Comparison of ENCODE assay signal across 9 cellular contexts in genomic region chr4:127479031-127479622, GRCh38.
DNase-seq lines count a peak whose midpoint lies in the region; ATAC-seq and TF ChIP-seq lines count a peak whose summit lies in the region.
"Had no signal": no experiment of that assay in that cellular context is flagged by ENCODE, and none has a peak within 500 bp of the region (broad histone marks: within the 10 kb centered on the region; RNA-seq: fewer than 3 reads in every experiment).

No MANE protein-coding gene starts in this region.

- peak; percentile 11 for DNase-seq in BE2C
- DNase-seq in fibroblast of lung (ENCODE audit: low read depth in 2 of 2), result peak; percentile 32 to 71
- DNase-seq in suprapubic skin (ENCODE audit: low spot score in 2 of 2), result no peak
- DNase-seq in activated naive CD8-positive, alpha-beta T cell treated with anti-CD3 and anti-CD28 coated beads, Interleukin-2, amount 50 U/mL, for 24 hours, result no peak
- no peak for DNase-seq in activated CD4-positive, alpha-beta T cell treated with anti-CD3 and anti-CD28 coated beads, Interleukin-2, amount 50 U/mL, for 48 hours

- H3K36me3 ChIP-seq in BE2C (no peaks in the 10 kb centered on the region), OCI-LY3 (replicated peaks; ENCODE audit: low read depth, low read length) (no peaks in the 10 kb centered on the region), fibroblast of lung (ENCODE audit: control insufficient read depth, insufficient read depth, low read length) (no peaks in the 10 kb centered on the region), suprapubic skin (no peaks in the 10 kb centered on the region)

- no peaks in the 10 kb centered on the region for H3K27me3 ChIP-seq in BE2C
- no peaks in the 10 kb centered on the region for H3K27me3 ChIP-seq in OCI-LY3 (ENCODE audit: low read depth, low read length)
- H3K27me3 ChIP-seq in fibroblast of lung (ENCODE audit: control insufficient read depth, insufficient read depth, low read length), result no peaks in the 10 kb centered on the region
- H3K27me3 ChIP-seq in suprapubic skin, result no peaks in the 10 kb centered on the region

- H3K36me3 Mint-ChIP-seq in activated naive CD8-positive, alpha-beta T cell treated with anti-CD3 and anti-CD28 coated beads, Interleukin-2, amount 50 U/mL, for 24 hours (ENCODE audit: low read depth), result no peaks in the 10 kb centered on the region

- peak; percentile 70 for TF ChIP-seq CTCF in BE2C (IDR thresholded peaks at IDR 0.05; ENCODE audit: low read depth, low read length)
- TF ChIP-seq CTCF in OCI-LY3 (IDR thresholded peaks at IDR 0.05; ENCODE audit: low read depth, low read length), result peak; percentile 79
- peak; percentile 41 to 55 for TF ChIP-seq CTCF in fibroblast of lung (conservative IDR thresholded peaks at IDR 0.05 in 1 of 2, IDR thresholded peaks at IDR 0.05 in 1 of 2; ENCODE audit: low read depth in 1 of 2, low read length in 2 of 2)
- peak; percentile 24 to 29 for TF ChIP-seq CTCF in suprapubic skin (IDR thresholded peaks at IDR 0.05)

- H3K27me3 Mint-ChIP-seq in activated naive CD8-positive, alpha-beta T cell treated with anti-CD3 and anti-CD28 coated beads, Interleukin-2, amount 50 U/mL, for 24 hours, result no peaks in the 10 kb centered on the region

- H4K20me1 ChIP-seq in OCI-LY3 (ENCODE audit: insufficient read depth, low read length) (no peaks in the 10 kb centered on the region), fibroblast of lung (ENCODE audit: control insufficient read depth, extremely low read depth, insufficient read depth, low read length) (no peaks in the 10 kb centered on the region)

- peak; percentile 52 for ATAC-seq in GM21529 (IDR thresholded peaks at IDR 0.05; ENCODE audit: unreplicated experiment)
- no peak for ATAC-seq in GM19324 (IDR thresholded peaks at IDR 0.05; ENCODE audit: low FRiP score, unreplicated experiment)
- ATAC-seq in activated naive CD8-positive, alpha-beta T cell treated with anti-CD3 and anti-CD28 coated beads, Interleukin-2, amount 50 U/mL, for 24 hours, result no peak

- no peak overlapping the region for H3K27ac Mint-ChIP-seq in activated naive CD8-positive, alpha-beta T cell treated with anti-CD3 and anti-CD28 coated beads, Interleukin-2, amount 50 U/mL, for 24 hours

- H3K27ac ChIP-seq in OCI-LY3 (ENCODE audit: low read length) (no peak overlapping the region), fibroblast of lung (ENCODE audit: insufficient read depth, low read length) (no peak overlapping the region), suprapubic skin (no peak overlapping the region)
- H3K27ac ChIP-seq: HL-60 had no signal

- H3K9me3 Mint-ChIP-seq in activated naive CD8-positive, alpha-beta T cell treated with anti-CD3 and anti-CD28 coated beads, Interleukin-2, amount 50 U/mL, for 24 hours, result no peaks in the 10 kb centered on the region

- H3K4me1 Mint-ChIP-seq in activated naive CD8-positive, alpha-beta T cell treated with anti-CD3 and anti-CD28 coated beads, Interleukin-2, amount 50 U/mL, for 24 hours, result no peaks in the 10 kb centered on the region

- H2AFZ ChIP-seq in OCI-LY3 (ENCODE audit: low read depth, low read length), result no peak overlapping the region
- H2AFZ ChIP-seq in fibroblast of lung (ENCODE audit: low read length), result no peak overlapping the region

- H3K9ac ChIP-seq in OCI-LY3 (ENCODE audit: low read length) (no peak overlapping the region), fibroblast of lung (ENCODE audit: insufficient read depth, low read length) (no peak overlapping the region)

- H3K4me3 Mint-ChIP-seq in activated naive CD8-positive, alpha-beta T cell treated with anti-CD3 and anti-CD28 coated beads, Interleukin-2, amount 50 U/mL, for 24 hours, result no peak overlapping the region

- H3K4me3 ChIP-seq in BE2C (ENCODE audit: low read depth, low read length), result no peak overlapping the region
- H3K4me3 ChIP-seq in OCI-LY3 (ENCODE audit: low read length), result no peak overlapping the region
- no peak overlapping the region for H3K4me3 ChIP-seq in fibroblast of lung (replicated peaks in 1 of 4; ENCODE audit: control extremely low read depth in 1 of 4, insufficient read depth in 1 of 4, low read depth in 3 of 4, low read length in 4 of 4)
- H3K4me3 ChIP-seq in suprapubic skin, result no peak overlapping the region

- no peak for TF ChIP-seq POLR2A in suprapubic skin (IDR thresholded peaks at IDR 0.05)

- H3K79me2 ChIP-seq in OCI-LY3 (ENCODE audit: low read length) (no peaks in the 10 kb centered on the region), fibroblast of lung (ENCODE audit: control insufficient read depth, insufficient read depth, low read length) (no peaks in the 10 kb centered on the region)

- no peak for TF ChIP-seq EP300 in suprapubic skin (IDR thresholded peaks at IDR 0.05)

- H3K9me3 ChIP-seq in BE2C, result no peaks in the 10 kb centered on the region
- H3K9me3 ChIP-seq in OCI-LY3 (ENCODE audit: insufficient read depth, low read length), result no peaks in the 10 kb centered on the region
- H3K9me3 ChIP-seq in fibroblast of lung (ENCODE audit: control insufficient read depth, insufficient read depth, low read depth, low read length), result no peaks in the 10 kb centered on the region
- no peaks in the 10 kb centered on the region for H3K9me3 ChIP-seq in suprapubic skin

- no peak overlapping the region for H3K4me2 ChIP-seq in OCI-LY3 (ENCODE audit: low read length)
- H3K4me2 ChIP-seq in fibroblast of lung (ENCODE audit: extremely low read depth, insufficient read depth, low read length), result no peak overlapping the region

- H3K4me1 ChIP-seq in BE2C (no peaks in the 10 kb centered on the region), OCI-LY3 (ENCODE audit: low read length) (no peaks in the 10 kb centered on the region), fibroblast of lung (ENCODE audit: control insufficient read depth, extremely low read depth, insufficient read depth, low read length) (no peaks in the 10 kb centered on the region), suprapubic skin (no peaks in the 10 kb centered on the region)

Comparison
In these comparisons a context has a peak if more than half of its experiments do, and no peak if none do; other contexts are left out.
1. DNase-seq: peak in BE2C (single experiment) and fibroblast of lung (2 of 2); none in suprapubic skin (0 of 2), activated naive CD8-positive, alpha-beta T cell treated with anti-CD3 and anti-CD28 coated beads, Interleukin-2, amount 50 U/mL, for 24 hours (single experiment) and activated CD4-positive, alpha-beta T cell treated with anti-CD3 and anti-CD28 coated beads, Interleukin-2, amount 50 U/mL, for 48 hours (0 of 2).
2. CTCF ChIP-seq: peak in every context shown above with its lines; median percentile 79 in OCI-LY3; 70 in BE2C; 48 in fibroblast of lung; 26 in suprapubic skin.